ENCODE assay signal across 1 cellular context in the genomic region with DNA sequence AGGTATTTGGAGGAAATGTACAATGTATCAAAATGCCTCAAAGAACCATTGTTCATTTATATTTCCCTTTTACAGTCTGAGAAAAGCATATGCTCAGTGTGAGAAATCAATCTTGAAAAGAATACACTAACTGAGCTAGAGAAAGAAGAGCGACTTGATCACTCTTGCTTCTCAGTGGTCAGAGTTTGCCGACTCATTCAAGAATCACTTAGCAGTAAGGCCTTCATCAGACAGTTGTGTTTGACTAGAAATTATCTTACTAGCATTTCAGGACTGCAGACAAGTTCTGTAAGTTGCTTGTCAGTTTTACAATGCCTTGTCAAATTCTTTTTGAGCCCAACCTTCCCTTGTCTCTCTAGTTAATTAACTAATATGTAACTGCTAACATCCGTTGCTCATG.
TF ChIP-seq lines count a peak whose summit lies in the region.

No MANE protein-coding gene starts in this region.

TF ChIP-seq in K562, 482 proteins besides CTCF, POLR2A, EP300 and RAD21 (continued from another document):
- TF ChIP-seq, protein P1, sequence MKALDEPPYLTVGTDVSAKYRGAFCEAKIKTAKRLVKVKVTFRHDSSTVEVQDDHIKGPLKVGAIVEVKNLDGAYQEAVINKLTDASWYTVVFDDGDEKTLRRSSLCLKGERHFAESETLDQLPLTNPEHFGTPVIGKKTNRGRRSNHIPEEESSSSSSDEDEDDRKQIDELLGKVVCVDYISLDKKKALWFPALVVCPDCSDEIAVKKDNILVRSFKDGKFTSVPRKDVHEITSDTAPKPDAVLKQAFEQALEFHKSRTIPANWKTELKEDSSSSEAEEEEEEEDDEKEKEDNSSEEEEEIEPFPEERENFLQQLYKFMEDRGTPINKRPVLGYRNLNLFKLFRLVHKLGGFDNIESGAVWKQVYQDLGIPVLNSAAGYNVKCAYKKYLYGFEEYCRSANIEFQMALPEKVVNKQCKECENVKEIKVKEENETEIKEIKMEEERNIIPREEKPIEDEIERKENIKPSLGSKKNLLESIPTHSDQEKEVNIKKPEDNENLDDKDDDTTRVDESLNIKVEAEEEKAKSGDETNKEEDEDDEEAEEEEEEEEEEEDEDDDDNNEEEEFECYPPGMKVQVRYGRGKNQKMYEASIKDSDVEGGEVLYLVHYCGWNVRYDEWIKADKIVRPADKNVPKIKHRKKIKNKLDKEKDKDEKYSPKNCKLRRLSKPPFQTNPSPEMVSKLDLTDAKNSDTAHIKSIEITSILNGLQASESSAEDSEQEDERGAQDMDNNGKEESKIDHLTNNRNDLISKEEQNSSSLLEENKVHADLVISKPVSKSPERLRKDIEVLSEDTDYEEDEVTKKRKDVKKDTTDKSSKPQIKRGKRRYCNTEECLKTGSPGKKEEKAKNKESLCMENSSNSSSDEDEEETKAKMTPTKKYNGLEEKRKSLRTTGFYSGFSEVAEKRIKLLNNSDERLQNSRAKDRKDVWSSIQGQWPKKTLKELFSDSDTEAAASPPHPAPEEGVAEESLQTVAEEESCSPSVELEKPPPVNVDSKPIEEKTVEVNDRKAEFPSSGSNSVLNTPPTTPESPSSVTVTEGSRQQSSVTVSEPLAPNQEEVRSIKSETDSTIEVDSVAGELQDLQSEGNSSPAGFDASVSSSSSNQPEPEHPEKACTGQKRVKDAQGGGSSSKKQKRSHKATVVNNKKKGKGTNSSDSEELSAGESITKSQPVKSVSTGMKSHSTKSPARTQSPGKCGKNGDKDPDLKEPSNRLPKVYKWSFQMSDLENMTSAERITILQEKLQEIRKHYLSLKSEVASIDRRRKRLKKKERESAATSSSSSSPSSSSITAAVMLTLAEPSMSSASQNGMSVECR (CRISPR knock-in tag; IDR thresholded peaks at IDR 0.05): no peak
- TF ChIP-seq ZKSCAN1 (IDR thresholded peaks at IDR 0.05; ENCODE audit: low read depth, low read length): no peak
- TF ChIP-seq GATAD2A (IDR thresholded peaks at IDR 0.05): no peak
- no peak for TF ChIP-seq CBX2 (IDR thresholded peaks at IDR 0.05; ENCODE audit: insufficient read depth, low read length, poor library complexity, severe bottlenecking)
- TF ChIP-seq CCAR2 (IDR thresholded peaks at IDR 0.05; ENCODE audit: low read depth, low read length): no peak
- TF ChIP-seq NCOA1 (IDR thresholded peaks at IDR 0.05; ENCODE audit: low read depth): no peak
- peak; percentile 42; the same call in 1 of the 2 replicates for TF ChIP-seq ZNF316 (IDR thresholded peaks at IDR 0.05)
- TF ChIP-seq ESRRB (CRISPR knock-in tag; IDR thresholded peaks at IDR 0.05; ENCODE audit: borderline replicate concordance): no peak
- no peak for TF ChIP-seq IFI16 (CRISPR knock-in tag; IDR thresholded peaks at IDR 0.05)
- TF ChIP-seq, protein P2, sequence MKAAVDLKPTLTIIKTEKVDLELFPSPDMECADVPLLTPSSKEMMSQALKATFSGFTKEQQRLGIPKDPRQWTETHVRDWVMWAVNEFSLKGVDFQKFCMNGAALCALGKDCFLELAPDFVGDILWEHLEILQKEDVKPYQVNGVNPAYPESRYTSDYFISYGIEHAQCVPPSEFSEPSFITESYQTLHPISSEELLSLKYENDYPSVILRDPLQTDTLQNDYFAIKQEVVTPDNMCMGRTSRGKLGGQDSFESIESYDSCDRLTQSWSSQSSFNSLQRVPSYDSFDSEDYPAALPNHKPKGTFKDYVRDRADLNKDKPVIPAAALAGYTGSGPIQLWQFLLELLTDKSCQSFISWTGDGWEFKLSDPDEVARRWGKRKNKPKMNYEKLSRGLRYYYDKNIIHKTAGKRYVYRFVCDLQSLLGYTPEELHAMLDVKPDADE (conservative IDR thresholded peaks at IDR 0.05; ENCODE audit: control insufficient read depth, low read depth, low read length): no peak
- TF ChIP-seq NFE2L1 (tag; IDR thresholded peaks at IDR 0.05; ENCODE audit: borderline replicate concordance, low read depth): no peak
- TF ChIP-seq, protein P3, sequence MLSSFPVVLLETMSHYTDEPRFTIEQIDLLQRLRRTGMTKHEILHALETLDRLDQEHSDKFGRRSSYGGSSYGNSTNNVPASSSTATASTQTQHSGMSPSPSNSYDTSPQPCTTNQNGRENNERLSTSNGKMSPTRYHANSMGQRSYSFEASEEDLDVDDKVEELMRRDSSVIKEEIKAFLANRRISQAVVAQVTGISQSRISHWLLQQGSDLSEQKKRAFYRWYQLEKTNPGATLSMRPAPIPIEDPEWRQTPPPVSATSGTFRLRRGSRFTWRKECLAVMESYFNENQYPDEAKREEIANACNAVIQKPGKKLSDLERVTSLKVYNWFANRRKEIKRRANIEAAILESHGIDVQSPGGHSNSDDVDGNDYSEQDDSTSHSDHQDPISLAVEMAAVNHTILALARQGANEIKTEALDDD (IDR thresholded peaks at IDR 0.05): peak; percentile 62
- TF ChIP-seq PTTG1 (tag; IDR thresholded peaks at IDR 0.05; ENCODE audit: low read depth): no peak
- TF ChIP-seq TFAM (CRISPR knock-in tag; conservative IDR thresholded peaks at IDR 0.05): no peak
- TF ChIP-seq STAG1 (CRISPR knock-in tag; IDR thresholded peaks at IDR 0.05; ENCODE audit: borderline replicate concordance): no peak
- no peak for TF ChIP-seq YY1 (IDR thresholded peaks at IDR 0.05; ENCODE audit: borderline replicate concordance in 1 of 3, control insufficient read depth in 1 of 3, extremely low read depth in 1 of 3, insufficient read depth in 3 of 3, insufficient read length in 1 of 3, insufficient replicate concordance in 2 of 3, low read depth in 1 of 3, low read length in 2 of 3)
